Comparison of ENCODE assay signal across 12 cellular contexts in the genomic region with DNA sequence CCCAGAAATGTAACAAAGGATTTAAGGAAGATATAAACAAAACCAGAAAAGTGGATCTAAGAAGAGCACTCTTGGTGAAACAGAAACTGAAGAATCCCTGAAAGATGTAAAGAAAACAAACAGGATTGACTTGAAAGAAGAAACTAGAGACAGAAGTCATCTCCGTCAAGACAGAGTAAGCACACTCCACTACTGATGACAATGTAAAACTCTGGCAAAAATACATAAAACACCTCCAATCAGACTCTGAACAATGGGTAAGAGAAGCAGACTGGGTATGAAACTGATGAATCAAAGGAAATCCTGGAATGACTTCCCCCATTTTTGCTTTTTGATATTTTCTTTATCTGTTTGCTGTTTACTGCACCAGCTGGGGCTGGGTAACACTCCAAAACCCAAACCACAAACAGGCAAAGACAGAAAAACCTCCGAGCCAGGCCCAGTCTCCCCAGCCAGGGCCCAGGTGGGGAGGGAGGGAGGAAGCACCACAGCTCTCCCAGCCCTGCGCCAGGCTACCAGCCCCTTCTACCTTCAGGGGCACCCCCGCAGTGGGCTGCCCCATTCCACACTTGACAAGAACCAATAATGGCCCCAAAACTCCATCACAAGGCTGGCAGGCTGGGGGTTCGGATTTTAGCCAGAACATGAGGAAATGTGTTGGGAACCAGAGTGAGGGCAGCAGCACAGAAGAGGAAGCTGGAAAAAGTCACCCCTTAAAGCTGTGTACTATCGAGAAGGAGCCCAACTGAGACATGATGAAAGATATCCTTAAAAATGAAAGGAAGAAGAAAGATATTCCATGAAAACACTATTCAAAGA. TPM values are rescaled to one million over a fixed set of nuclear protein-coding genes. Genes with fewer than 3 reads are reported as not detected.
DNase-seq lines count a peak whose midpoint lies in the region; ATAC-seq and TF ChIP-seq lines count a peak whose summit lies in the region.
"Had no signal": no experiment of that assay in that cellular context is flagged by ENCODE, and none has a peak within 500 bp of the region (broad histone marks: within the 10 kb centered on the region; RNA-seq: fewer than 3 reads in every experiment).

No MANE protein-coding gene starts in this region.

- H3K9me3 ChIP-seq in adipocyte (ENCODE audit: control insufficient read depth, low read length), result no peaks in the 10 kb centered on the region

- peak; percentile 61 for ATAC-seq in HG03066 (IDR thresholded peaks at IDR 0.05; ENCODE audit: low read depth, unreplicated experiment)

- TF ChIP-seq CTCF in CD14-positive monocyte (IDR thresholded peaks at IDR 0.05) (no peak), mesothelial cell of epicardium (IDR thresholded peaks at IDR 0.05; ENCODE audit: unreplicated experiment) (no peak)

- DNase-seq in CD14-positive monocyte (ENCODE audit: low spot score) (no peak), adipocyte (ENCODE audit: low read depth) (no peak), mesothelial cell of epicardium (ENCODE audit: low spot score in 2 of 2, unreplicated experiment in 2 of 2) (no peak), NCI-H1105 (lab: John Stamatoyannopoulos, UW) (no peak), SKM-1 treated with dmso at 0.1 percent for 144 hours (lab: John Stamatoyannopoulos, UW; ENCODE audit: unreplicated experiment) (no peak), GM19240 (ENCODE audit: insufficient read length, low spot score) (no peak), substantia nigra (lab: John Stamatoyannopoulos, UW) (no peak)
- DNase-seq: activated T-cell treated with anti-CD3 and anti-CD28 coated beads, Interleukin-2, amount 50 U/mL, for 1 hour; AML-193; occipital lobe had no signal

- H3K9ac ChIP-seq in adipocyte (ENCODE audit: low read length), result no peak overlapping the region

- intact Hi-C loops in CD14-positive monocyte (cut with micrococcal nuclease), result no loop called here

- no peaks in the 10 kb centered on the region for H3K27me3 ChIP-seq in adipocyte (replicated peaks; ENCODE audit: control insufficient read depth, insufficient read depth, low read length)

- no peaks in the 10 kb centered on the region for H3K36me3 ChIP-seq in adipocyte (ENCODE audit: control insufficient read depth, insufficient read depth, low read length, severe bottlenecking)

- H3K4me3 ChIP-seq in adipocyte (ENCODE audit: low read length), result peak overlapping the region; percentile 34

- H3K4me3 Mint-ChIP-seq in CD14-positive monocyte (peak overlapping the region; percentile 62 to 82), mesothelial cell of epicardium (no peak overlapping the region)
- H3K4me3 Mint-ChIP-seq: T-helper 1 cell treated with Interleukin-12 subunit alpha and Interleukin-12 subunit beta and Interleukin-4 antibody, amounts not matched to agents 30 μg/mL and 1 μg/mL, for 36 hours had no signal

- peaks cover 6 to 20% of the 10 kb centered on the region in 2 donors for H3K36me3 Mint-ChIP-seq in CD14-positive monocyte
- H3K36me3 Mint-ChIP-seq in mesothelial cell of epicardium, result peaks cover 12% of the 10 kb centered on the region

- H3K9me3 Mint-ChIP-seq in CD14-positive monocyte (peaks cover 0 to 3% (median 0%) of the 10 kb centered on the region in 7 donors), mesothelial cell of epicardium (peaks cover 18% of the 10 kb centered on the region)

- H3K27ac ChIP-seq in substantia nigra (ENCODE audit: low read depth, low read length, poor library complexity, severe bottlenecking), result no peak overlapping the region

- H3K4me1 Mint-ChIP-seq in CD14-positive monocyte (peaks cover 61% of the 10 kb centered on the region), mesothelial cell of epicardium (peaks cover 14% of the 10 kb centered on the region)

- H3K4me1 ChIP-seq in adipocyte (ENCODE audit: control insufficient read depth, insufficient read depth, low read length), result peaks cover 18% of the 10 kb centered on the region

- peaks cover 0 to 1% (median 0%) of the 10 kb centered on the region in 3 donors for H3K27me3 Mint-ChIP-seq in CD14-positive monocyte (ENCODE audit: low read depth in 3 of 3)
- H3K27me3 Mint-ChIP-seq in mesothelial cell of epicardium (ENCODE audit: low read depth), result no peaks in the 10 kb centered on the region

- peak overlapping the region; percentile 60 to 94 (median 83) for H3K27ac Mint-ChIP-seq in CD14-positive monocyte
- peak overlapping the region; percentile 22 for H3K27ac Mint-ChIP-seq in mesothelial cell of epicardium
- H3K27ac Mint-ChIP-seq: T-helper 1 cell treated with Interleukin-12 subunit alpha and Interleukin-12 subunit beta and Interleukin-4 antibody, amounts not matched to agents 30 μg/mL and 1 μg/mL, for 36 hours had no signal

RNA-seq across cellular contexts. Expression of a gene that starts 13.3 kb away (rescaled TPM):
- polyA plus RNA-seq in CD14-positive monocyte, result 10 to 100 TPM; 25.4 to 34.1 TPM
- 30.2 to 37.4 TPM (median 30.6 TPM) in 3 replicates for total RNA-seq in mesothelial cell of epicardium
